Comparison of ENCODE assay signal across 21 cellular contexts in the genomic region with DNA sequence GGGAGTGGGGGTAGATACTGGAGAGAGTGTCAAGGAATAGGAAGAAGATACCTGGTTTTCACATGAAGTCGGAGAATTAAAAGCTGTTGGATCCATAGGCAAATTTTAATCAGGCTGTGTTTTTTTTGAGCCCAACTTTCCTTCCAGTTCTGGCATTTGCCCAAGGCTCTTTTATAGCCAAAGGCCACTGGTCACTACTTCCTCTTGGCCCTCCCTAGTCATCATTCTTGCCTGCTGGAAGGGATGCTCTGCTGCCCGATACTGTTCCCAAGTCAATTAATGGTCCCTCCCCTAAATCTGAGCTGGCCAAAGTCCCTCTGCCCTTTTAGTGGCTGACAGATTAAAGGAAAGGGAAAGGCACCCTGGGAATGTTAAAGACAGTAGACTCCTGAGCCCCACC.
DNase-seq lines count a peak whose midpoint lies in the region; ATAC-seq and TF ChIP-seq lines count a peak whose summit lies in the region.
"Had no signal": no experiment of that assay in that cellular context is flagged by ENCODE, and none has a peak within 500 bp of the region (broad histone marks: within the 10 kb centered on the region; RNA-seq: fewer than 3 reads in every experiment).

No MANE protein-coding gene starts in this region.

- H3K4me1 ChIP-seq in esophagus squamous epithelium (peaks cover 6 to 22% (median 9%) of the 10 kb centered on the region in 3 donors), lower lobe of right lung (peaks cover 10% of the 10 kb centered on the region), spleen (peaks cover 6 to 32% (median 12%) of the 10 kb centered on the region in 6 donors)
- H3K4me1 ChIP-seq: pancreas had no signal

- H3K36me3 ChIP-seq in esophagus squamous epithelium (no peaks in the 10 kb centered on the region), lower lobe of right lung (no peaks in the 10 kb centered on the region), spleen (no peaks in the 10 kb centered on the region)
- H3K36me3 ChIP-seq: BLaER1 treated with 17β-estradiol and CSF1 and Interleukin-3, amounts not matched to agents 10 nM and 100 nM; pancreas had no signal

- H3K4me3 ChIP-seq in esophagus squamous epithelium = no peak overlapping the region
- H3K4me3 ChIP-seq in lower lobe of right lung = no peak overlapping the region
- H3K4me3 ChIP-seq in spleen = no peak overlapping the region
- H3K4me3 ChIP-seq: BLaER1 treated with 17β-estradiol and CSF1 and Interleukin-3, amounts not matched to agents 10 nM and 100 nM; pancreas had no signal

- WGBS in esophagus squamous epithelium, 2 donors = 63 to 87% methylated on average over 1 to 2 of the region's 2 CpGs
- 63 to 75% (median 68%) methylated on average over 2 of the region's 2 CpGs for WGBS in spleen, 5 donors

- intact Hi-C loops in esophagus squamous epithelium (cut with DNase I) (no loop called here), lower lobe of right lung (cut with DNase I) (no loop called here), spleen (cut with DNase I; ENCODE audit: low total_unique reads) (no loop called here)

- TF ChIP-seq CTCF in esophagus squamous epithelium (IDR thresholded peaks at IDR 0.05) (no peak), lower lobe of right lung (IDR thresholded peaks at IDR 0.05) (no peak), spleen (IDR thresholded peaks at IDR 0.05 in 8 of 11, conservative IDR thresholded peaks at IDR 0.05 in 3 of 11) (no peak)

- H3K9me3 ChIP-seq in esophagus squamous epithelium (peaks cover 0 to 7% (median 6%) of the 10 kb centered on the region in 3 donors), lower lobe of right lung (peaks cover 5% of the 10 kb centered on the region), spleen (peaks cover 0 to 13% (median 11%) of the 10 kb centered on the region in 8 donors)
- H3K9me3 ChIP-seq: pancreas had no signal

- DNase-seq in LHCN-M2 (ENCODE audit: low read depth) (peak; percentile 24), esophagus squamous epithelium (lab: John Stamatoyannopoulos, UW) (no peak), lower lobe of right lung (no peak), spleen (no peak), RPMI8226 (no peak), retina (no peak)
- DNase-seq: activated CD8-positive, alpha-beta T cell treated with anti-CD3 and anti-CD28 coated beads for 36 hours; activated naive CD4-positive, alpha-beta T cell; activated T-cell treated with anti-CD3 and anti-CD28 coated beads, Interleukin-2, amount 50 U/mL, for 1 hour; Calu3; effector memory CD4-positive, alpha-beta T cell; NCI-H1417 treated with DMSO at 0.1 percent for 48 hours; NCI-H524 treated with DMSO at 0.1 percent for 48 hours; pancreas; stimulated activated CD4-positive, alpha-beta T cell treated with anti-CD3 and anti-CD28 coated beads, Interleukin-12 subunit alpha, Interleukin-12 subunit beta, amount 100 ng/mL, for 4 hours; stimulated activated CD8-positive, alpha-beta memory T cell treated with anti-CD3 and anti-CD28 coated beads, Interleukin-4, amount 100 ng/mL, for 48 hours had no signal

- H3K27me3 ChIP-seq in esophagus squamous epithelium = no peaks in the 10 kb centered on the region
- H3K27me3 ChIP-seq in lower lobe of right lung (ENCODE audit: low read depth) = no peaks in the 10 kb centered on the region
- H3K27me3 ChIP-seq in spleen (replicated peaks in 1 of 7) = no peaks in the 10 kb centered on the region
- H3K27me3 ChIP-seq: BLaER1 treated with 17β-estradiol and CSF1 and Interleukin-3, amounts not matched to agents 10 nM and 100 nM; pancreas had no signal

- H3K27ac ChIP-seq in esophagus squamous epithelium (peak overlapping the region in 3 of 4 donors; percentile 51 to 82 (median 81)), lower lobe of right lung (peak overlapping the region; percentile 61), spleen (peak overlapping the region; percentile 39 to 84 (median 70))
- H3K27ac ChIP-seq: BLaER1 treated with 17β-estradiol and CSF1 and Interleukin-3, amounts not matched to agents 10 nM and 100 nM; pancreas had no signal

- peak; percentile 48 to 67 for ATAC-seq in lower lobe of right lung
- ATAC-seq in HG03095 (IDR thresholded peaks at IDR 0.05; ENCODE audit: unreplicated experiment) = no peak
- no peak for ATAC-seq in GM18909 (IDR thresholded peaks at IDR 0.05; ENCODE audit: poor library complexity, unreplicated experiment)
- ATAC-seq: activated CD4-positive, CD25-positive, alpha-beta regulatory T cell treated with anti-CD3 and anti-CD28 coated beads, Interleukin-2, amount 50 U/mL, for 24 hours; activated CD8-positive, alpha-beta T cell treated with anti-CD3 and anti-CD28 coated beads for 36 hours; HCT116 had no signal

- TF ChIP-seq POLR2A in esophagus squamous epithelium (IDR thresholded peaks at IDR 0.05) = no peak
- no peak for TF ChIP-seq POLR2A in spleen (IDR thresholded peaks at IDR 0.05)

Comparison
In these comparisons a context has a peak if more than half of its experiments do, and no peak if none do; other contexts are left out.
1. ATAC-seq: peak in lower lobe of right lung (2 of 2); none in HG03095 (single experiment) and GM18909 (single experiment).
2. Peak in every context shown above with its lines, with median percentiles within 50 percentile points of each other: H3K27ac ChIP-seq.